15 cellular contexts compared by ENCODE assay signal in the genomic region with DNA sequence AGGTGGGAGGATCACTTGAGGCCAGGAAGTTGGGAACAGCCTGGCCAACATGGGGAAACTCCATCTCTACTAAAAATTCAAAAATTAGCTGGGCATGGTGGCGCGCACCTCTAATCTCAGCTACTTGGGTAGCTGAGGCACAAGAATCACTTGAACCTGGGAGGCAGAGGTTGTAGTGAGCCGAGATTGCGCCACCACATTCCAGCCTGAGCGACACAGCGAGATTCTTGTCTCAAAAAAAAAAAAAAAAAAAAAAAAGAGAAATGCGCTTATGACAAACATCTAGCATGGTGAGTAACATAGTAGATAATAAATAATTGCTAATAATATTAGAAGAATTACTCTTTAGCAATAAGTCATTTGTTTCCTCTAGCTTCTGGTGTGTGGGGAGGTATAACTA. TPM values are rescaled to one million over a fixed set of nuclear protein-coding genes. Genes with fewer than 3 reads are reported as not detected.
A peak's percentile ranks its signal among the peaks of the same experiment; 100 is the strongest.
DNase-seq lines count a peak whose midpoint lies in the region; ATAC-seq and TF ChIP-seq lines count a peak whose summit lies in the region.
"Had no signal": no experiment of that assay in that cellular context is flagged by ENCODE, and none has a peak within 500 bp of the region (broad histone marks: within the 10 kb centered on the region; RNA-seq: fewer than 3 reads in every experiment).

No MANE protein-coding gene starts in this region.

- H3K4me1 ChIP-seq in RWPE2 (ENCODE audit: insufficient read depth, poor library complexity, severe bottlenecking): peaks cover 72% of the 10 kb centered on the region
- peaks cover 88% of the 10 kb centered on the region for H3K4me1 ChIP-seq in muscle layer of colon (ENCODE audit: insufficient read depth, low read length)
- peaks cover 26 to 65% (median 37%) of the 10 kb centered on the region in 4 donors for H3K4me1 ChIP-seq in transverse colon
- peaks cover 5% of the 10 kb centered on the region for H3K4me1 ChIP-seq in prostate gland (replicated peaks)

- no peak for TF ChIP-seq POLR2A in transverse colon (IDR thresholded peaks at IDR 0.05)
- no peak for TF ChIP-seq POLR2A in prostate gland (IDR thresholded peaks at IDR 0.05)

- in situ Hi-C loops in transverse colon (cut with MboI; ENCODE audit: low pct_ligation_motif_present in 1 of 4, low pct_unique_long_range_greater_than_20kb in 1 of 4, low sequenced_read_pairs in 3 of 4): no loop called here

- WGBS in transverse colon (ENCODE audit: low coverage in 1 of 2), 2 donors: 83 to 91% methylated on average over 4 to 7 of the region's 7 CpGs
- WGBS in prostate gland: 91% methylated on average over 7 of the region's 7 CpGs

- TF ChIP-seq CTCF in RWPE2 (IDR thresholded peaks at IDR 0.05; ENCODE audit: poor library complexity, severe bottlenecking): no peak
- no peak for TF ChIP-seq CTCF in coronary artery (IDR thresholded peaks at IDR 0.05)
- TF ChIP-seq CTCF in transverse colon (IDR thresholded peaks at IDR 0.05): no peak
- TF ChIP-seq CTCF in prostate gland (IDR thresholded peaks at IDR 0.05): no peak

- H3K27ac ChIP-seq in RWPE2 (ENCODE audit: poor library complexity, severe bottlenecking) (peak overlapping the region; percentile 99), coronary artery (peak overlapping the region; percentile 90 to 94), muscle layer of colon (ENCODE audit: low read depth, low read length) (peak overlapping the region; percentile 17), transverse colon (peak overlapping the region; percentile 56 to 81 (median 78)), prostate gland (no peak overlapping the region)

- no peak for ATAC-seq in RWPE2 (ENCODE audit: low read depth)
- ATAC-seq: CD8-positive, alpha-beta T cell had no signal

- no peak overlapping the region for H3K9ac ChIP-seq in muscle layer of colon (ENCODE audit: low read length)

- no peak for TF ChIP-seq EP300 in transverse colon (IDR thresholded peaks at IDR 0.05; ENCODE audit: low read depth)

- DNase-seq in RWPE2 (ENCODE audit: low spot score) (no peak), coronary artery (ENCODE audit: low spot score) (no peak), transverse colon (no peak), MV-4-11 (lab: John Stamatoyannopoulos, UW) (no peak), prostate gland (ENCODE audit: low spot score) (no peak), NCI-H524 treated with DMSO at 0.1 percent for 48 hours (lab: John Stamatoyannopoulos, UW) (no peak), cerebellar cortex (ENCODE audit: low spot score) (no peak)
- DNase-seq: activated CD4-positive, alpha-beta memory T cell treated with anti-CD3 and anti-CD28 coated beads, Interleukin-2, amount 10 ng/mL, durations not matched to agents 7 days and 5 days; activated effector memory CD4-positive, alpha-beta T cell treated with Interleukin-2 at 50 U/mL for 16 hours; CD8-positive, alpha-beta T cell; NCI-H1105 treated with DMSO at 0.1 percent for 48 hours; NCI-H345; T-helper 2 cell had no signal

- H3K4me3 ChIP-seq in RWPE2 (ENCODE audit: severe bottlenecking): no peak overlapping the region
- no peak overlapping the region for H3K4me3 ChIP-seq in coronary artery
- no peak overlapping the region for H3K4me3 ChIP-seq in muscle layer of colon (ENCODE audit: low read depth in 1 of 2, low read length in 2 of 2)
- H3K4me3 ChIP-seq in transverse colon: no peak overlapping the region
- no peak overlapping the region for H3K4me3 ChIP-seq in prostate gland
- H3K4me3 ChIP-seq: skin epidermis had no signal

- H3K36me3 ChIP-seq in RWPE2 (ENCODE audit: low read depth) (peaks cover 6% of the 10 kb centered on the region), muscle layer of colon (ENCODE audit: insufficient read depth, low read length) (no peaks in the 10 kb centered on the region), transverse colon (no peaks in the 10 kb centered on the region), prostate gland (no peaks in the 10 kb centered on the region)

- intact Hi-C loops in transverse colon (cut with DNase I; ENCODE audit: low total_unique reads) (no loop called here), prostate gland (cut with DNase I) (no loop called here)

- H3K9me3 ChIP-seq in RWPE2 (ENCODE audit: severe bottlenecking) (no peaks in the 10 kb centered on the region), muscle layer of colon (ENCODE audit: low read length) (no peaks in the 10 kb centered on the region), transverse colon (no peaks in the 10 kb centered on the region), prostate gland (no peaks in the 10 kb centered on the region)

- H3K27me3 ChIP-seq in RWPE2 (ENCODE audit: insufficient read depth, poor library complexity, severe bottlenecking) (no peaks in the 10 kb centered on the region), muscle layer of colon (ENCODE audit: control insufficient read depth in 1 of 2, insufficient read depth in 2 of 2, low read length in 2 of 2) (no peaks in the 10 kb centered on the region), transverse colon (no peaks in the 10 kb centered on the region), prostate gland (replicated peaks; ENCODE audit: insufficient read depth) (no peaks in the 10 kb centered on the region)

RNA-seq across cellular contexts. Expression of gene RUSC2, which starts 25.9 kb away (rescaled TPM):
- total RNA-seq in transverse colon: 10 to 100 TPM in 2 of 4 donors, 1 to 10 TPM in 2; 7.0 to 16.8 (median 12.1) TPM
- 10 to 100 TPM; 13.6 to 33.1 TPM for total RNA-seq in prostate gland

Comparison
In these comparisons a context has a peak if more than half of its experiments do, and no peak if none do; other contexts are left out.
1. H3K27ac ChIP-seq: peak in RWPE2 (single experiment), coronary artery (2 of 2), muscle layer of colon (single experiment) and transverse colon (4 of 4); none in prostate gland (0 of 2).